Comparison of ENCODE assay signal across 8 cellular contexts in genomic region chr5:179821298-179822058, GRCh38. TPM values are rescaled to one million over a fixed set of nuclear protein-coding genes. Genes with fewer than 3 reads are reported as not detected.
DNase-seq lines count a peak whose midpoint lies in the region; ATAC-seq and TF ChIP-seq lines count a peak whose summit lies in the region.

No MANE protein-coding gene starts in this region.

- H3K27me3 ChIP-seq in breast epithelium: no peaks in the 10 kb centered on the region

- peaks cover 20% of the 10 kb centered on the region for H3K36me3 ChIP-seq in breast epithelium

- H3K4me1 ChIP-seq in breast epithelium: peaks cover 19 to 24% of the 10 kb centered on the region in 2 donors

- DNase-seq in NCI-H524 (lab: John Stamatoyannopoulos, UW) (peak; percentile 70 to 80), NCI-H524 treated with DMSO at 0.1 percent for 48 hours (lab: John Stamatoyannopoulos, UW) (no peak), NCI-H1930 (lab: John Stamatoyannopoulos, UW) (peak; percentile 25 to 30), breast epithelium (ENCODE audit: low spot score in 2 of 2) (peak; percentile 97), iPS-NIHi7 (ENCODE audit: extremely low spot score) (peak; percentile 90)

- TF ChIP-seq CTCF in VCaP (conservative IDR thresholded peaks at IDR 0.05) (peak; percentile 45), breast epithelium (IDR thresholded peaks at IDR 0.05) (peak in 1 of 3 donors; percentile 24)

- peak overlapping the region; percentile 100 for H3K27ac ChIP-seq in VCaP
- H3K27ac ChIP-seq in breast epithelium: peak overlapping the region; percentile 99 to 100
- peak overlapping the region; percentile 88 to 100 (median 97) for H3K27ac ChIP-seq in skin epidermis

- no peaks in the 10 kb centered on the region for H3K9me3 ChIP-seq in breast epithelium

- intact Hi-C loops in breast epithelium (cut with DNase I; ENCODE audit: low total_unique reads): no loop called here

- peak; percentile 80 for TF ChIP-seq POLR2A in breast epithelium (IDR thresholded peaks at IDR 0.05)

- ATAC-seq in HG02938 (IDR thresholded peaks at IDR 0.05; ENCODE audit: unreplicated experiment): peak; percentile 43

- peak overlapping the region; percentile 94 to 100 (median 100) for H3K4me3 ChIP-seq in breast epithelium
- peak overlapping the region; percentile 64 to 100 (median 99) for H3K4me3 ChIP-seq in skin epidermis

RNA-seq across cellular contexts. Expression of gene SQSTM1, which starts 0.8 kb away (rescaled TPM):
- total RNA-seq in breast epithelium: 100 to 1,000 TPM; 407 to 695 (median 462) TPM

RNA-seq across cellular contexts. Expression of gene MGAT4B, which starts 14.8 kb away (rescaled TPM):
- total RNA-seq in breast epithelium: 10 to 100 TPM; 43.0 to 73.7 (median 54.6) TPM

RNA-seq across cellular contexts. Expression of gene LTC4S, which starts 27.7 kb away (rescaled TPM):
- total RNA-seq in breast epithelium: 1 to 10 TPM; 3.8 to 8.8 (median 6.7) TPM

RNA-seq across cellular contexts. Expression of gene MRNIP, which starts 37.1 kb away (rescaled TPM):
- 10 to 100 TPM; 32.3 to 67.2 (median 48.8) TPM for total RNA-seq in breast epithelium
